Comparison of ENCODE assay signal across 17 cellular contexts in the genomic region with DNA sequence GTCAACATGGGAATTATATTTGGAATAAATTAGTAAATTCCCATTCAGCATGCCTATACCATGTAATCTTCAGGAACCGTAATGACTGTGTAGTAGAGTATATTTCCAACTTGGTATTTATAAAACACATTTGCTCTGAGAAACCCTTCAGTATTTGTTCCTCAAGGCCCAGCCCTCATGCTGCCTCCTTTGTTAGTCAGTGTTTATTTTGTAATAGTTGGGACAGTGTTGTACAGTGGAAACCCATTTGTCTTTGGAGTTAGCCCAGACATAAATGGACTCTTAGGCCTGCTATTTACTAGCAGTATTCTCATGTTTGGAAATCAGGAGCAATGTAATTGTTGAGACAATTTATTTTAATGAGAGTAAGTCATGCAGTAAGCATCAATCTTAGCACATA.
"Had no signal": no experiment of that assay in that cellular context is flagged by ENCODE, and none has a peak within 500 bp of the region (broad histone marks: within the 10 kb centered on the region; RNA-seq: fewer than 3 reads in every experiment).

No MANE protein-coding gene starts in this region.

- H3K4me3 ChIP-seq: heart left ventricle, psoas muscle, right lobe of liver, skin epidermis, stomach, thoracic aorta, transverse colon had no signal

- ATAC-seq: effector memory CD8-positive, alpha-beta T cell; heart left ventricle; left colon; naive thymus-derived CD4-positive, alpha-beta T cell; psoas muscle; right lobe of liver had no signal

- DNase-seq: effector memory CD8-positive, alpha-beta T cell; erythroblast; heart left ventricle; hippocampal formation; left colon; naive thymus-derived CD4-positive, alpha-beta T cell; nephron progenitor cell; psoas muscle; retina; right lobe of liver; stimulated activated CD4-positive, alpha-beta T cell treated with anti-CD3 and anti-CD28 coated beads, Interleukin-2, amount 100 ng/mL, for 24 hours; stimulated activated naive CD4-positive, alpha-beta T cell; stomach; substantia nigra; transverse colon had no signal
